ENCODE assay signal across 19 cellular contexts in the genomic region with DNA sequence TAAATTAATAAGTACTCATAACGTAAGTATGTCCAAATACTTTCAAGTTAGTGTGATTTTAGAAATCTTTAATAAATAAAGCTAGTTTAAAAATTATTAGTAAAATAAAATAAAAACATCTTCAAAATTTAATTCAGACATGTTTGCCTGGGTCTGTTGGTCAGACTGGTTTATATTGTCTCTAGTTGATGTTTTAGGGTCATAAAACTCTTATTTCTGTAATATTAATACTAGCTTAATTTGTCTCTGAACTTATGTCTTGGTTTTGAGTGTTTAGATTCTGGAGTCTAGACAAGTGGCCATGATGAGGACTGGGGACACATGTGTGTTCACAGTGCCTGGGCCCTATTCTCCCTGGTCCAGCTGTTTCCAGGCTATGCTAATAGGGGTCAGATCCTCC.
"Had no signal": no experiment of that assay in that cellular context is flagged by ENCODE, and none has a peak within 500 bp of the region (broad histone marks: within the 10 kb centered on the region; RNA-seq: fewer than 3 reads in every experiment).

No MANE protein-coding gene starts in this region.

- FAIRE-seq: keratinocyte had no signal

- DNase-seq: cortex of kidney; effector memory CD4-positive, alpha-beta T cell; esophagus squamous epithelium; glutamatergic neuron; left cardiac atrium; left ventricle myocardium superior; mesenchymal stem cell; midbrain; naive B cell; occipital lobe; sigmoid colon; stimulated activated naive CD4-positive, alpha-beta T cell treated with Interleukin-2 at 50 U/mL for 16 hours; trophoblast cell had no signal

- H3K27ac Mint-ChIP-seq: naive B cell, nephron had no signal

- H3K27me3 Mint-ChIP-seq: central memory CD8-positive, alpha-beta T cell; naive B cell had no signal

- H3K27ac ChIP-seq: esophagus squamous epithelium, gastroesophageal sphincter, sigmoid colon, skin epidermis had no signal

- H3K4me3 Mint-ChIP-seq: central memory CD8-positive, alpha-beta T cell; naive B cell; nephron had no signal

- H3K4me1 Mint-ChIP-seq: central memory CD8-positive, alpha-beta T cell; naive B cell; nephron had no signal

- H3K4me1 ChIP-seq: esophagus squamous epithelium, gastroesophageal sphincter, sigmoid colon had no signal

- H3K36me3 ChIP-seq: esophagus squamous epithelium had no signal

- H3K4me3 ChIP-seq: esophagus squamous epithelium, gastroesophageal sphincter, lung, sigmoid colon, skin epidermis had no signal

- H3K9me3 Mint-ChIP-seq: central memory CD8-positive, alpha-beta T cell had no signal

- ATAC-seq: gastroesophageal sphincter, left cardiac atrium, left ventricle myocardium superior had no signal

- H3K27me3 ChIP-seq: esophagus squamous epithelium, gastroesophageal sphincter, sigmoid colon had no signal
